ENCODE assay signal across 15 cellular contexts in the genomic region with DNA sequence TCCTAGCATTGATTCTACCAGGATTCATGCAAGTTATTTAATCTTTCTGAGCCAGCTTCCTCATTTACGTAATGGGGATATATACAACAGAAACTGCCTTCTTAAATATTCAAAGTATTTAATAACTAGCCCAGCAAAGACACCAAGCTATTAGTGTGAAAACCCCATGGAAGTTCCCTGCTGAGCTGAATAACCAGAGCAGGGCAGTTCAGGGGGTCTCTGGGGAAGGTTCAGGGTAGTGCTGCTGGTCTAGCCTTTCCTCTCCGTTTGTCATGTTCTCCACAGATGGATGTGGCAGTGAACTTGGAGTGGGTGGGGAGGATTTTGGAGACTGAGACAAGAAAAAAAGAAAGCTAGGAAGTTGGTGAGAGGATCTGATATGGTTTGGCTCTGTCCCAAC.
DNase-seq lines count a peak whose midpoint lies in the region; ATAC-seq and TF ChIP-seq lines count a peak whose summit lies in the region.
"Had no signal": no experiment of that assay in that cellular context is flagged by ENCODE, and none has a peak within 500 bp of the region (broad histone marks: within the 10 kb centered on the region; RNA-seq: fewer than 3 reads in every experiment).

No MANE protein-coding gene starts in this region.

- no peak for DNase-seq in activated effector memory CD4-positive, alpha-beta T cell treated with Interleukin-2 at 50 U/mL for 16 hours
- no peak for DNase-seq in activated naive CD4-positive, alpha-beta T cell (lab: John Stamatoyannopoulos, UW)
- DNase-seq: 8988T; Calu3; CD8-positive, alpha-beta T cell; DMS79 treated with DMSO at 0.1 percent for 48 hours; GF-D8; H9; KG1 had no signal

- no peaks in the 10 kb centered on the region for H3K9me3 ChIP-seq in OCI-LY3 (ENCODE audit: insufficient read depth, low read length)

- ATAC-seq in GM18868 (IDR thresholded peaks at IDR 0.05; ENCODE audit: unreplicated experiment) (peak; percentile 45), HG02642 (IDR thresholded peaks at IDR 0.05; ENCODE audit: poor library complexity, unreplicated experiment) (peak; percentile 52), HG02588 (IDR thresholded peaks at IDR 0.05; ENCODE audit: unreplicated experiment) (no peak), GM19452 (IDR thresholded peaks at IDR 0.05; ENCODE audit: unreplicated experiment) (no peak)
- ATAC-seq: CD8-positive, alpha-beta T cell had no signal

- no peak overlapping the region for H3K4me3 ChIP-seq in OCI-LY3 (ENCODE audit: low read length)
- H3K4me3 ChIP-seq: BLaER1 treated with 17β-estradiol and CSF1 and Interleukin-3, amounts not matched to agents 10 nM and 100 nM had no signal

- H3K9ac ChIP-seq in OCI-LY3 (ENCODE audit: low read length): no peak overlapping the region
- H3K9ac ChIP-seq: BLaER1 treated with 17β-estradiol and CSF1 and Interleukin-3, amounts not matched to agents 10 nM and 100 nM had no signal

- H3K27ac ChIP-seq in OCI-LY3 (ENCODE audit: low read length): no peak overlapping the region
- H3K27ac ChIP-seq: BLaER1 treated with 17β-estradiol and CSF1 and Interleukin-3, amounts not matched to agents 10 nM and 100 nM had no signal

- TF ChIP-seq CTCF in OCI-LY3 (IDR thresholded peaks at IDR 0.05; ENCODE audit: low read depth, low read length): no peak

- H3K4me2 ChIP-seq in OCI-LY3 (ENCODE audit: low read length): peak overlapping the region; percentile 27; the same call in 1 of the 2 replicates
- H3K4me2 ChIP-seq: BLaER1 treated with 17β-estradiol and CSF1 and Interleukin-3, amounts not matched to agents 10 nM and 100 nM had no signal

- H3K4me1 ChIP-seq in OCI-LY3 (ENCODE audit: low read length): peaks cover 13% of the 10 kb centered on the region
- H3K4me1 ChIP-seq: BLaER1 treated with 17β-estradiol and CSF1 and Interleukin-3, amounts not matched to agents 10 nM and 100 nM had no signal

- no peaks in the 10 kb centered on the region for H3K36me3 ChIP-seq in OCI-LY3 (replicated peaks; ENCODE audit: low read depth, low read length)
- H3K36me3 ChIP-seq: BLaER1 treated with 17β-estradiol and CSF1 and Interleukin-3, amounts not matched to agents 10 nM and 100 nM had no signal

- no peaks in the 10 kb centered on the region for H3K27me3 ChIP-seq in OCI-LY3 (ENCODE audit: low read depth, low read length)
- H3K27me3 ChIP-seq: BLaER1 treated with 17β-estradiol and CSF1 and Interleukin-3, amounts not matched to agents 10 nM and 100 nM had no signal

- H2AFZ ChIP-seq in OCI-LY3 (ENCODE audit: low read depth, low read length): peak overlapping the region; percentile 57; the same call in 1 of the 2 replicates

- no peaks in the 10 kb centered on the region for H3K79me2 ChIP-seq in OCI-LY3 (ENCODE audit: low read length)

- H4K20me1 ChIP-seq in OCI-LY3 (ENCODE audit: insufficient read depth, low read length): no peaks in the 10 kb centered on the region
- H4K20me1 ChIP-seq: BLaER1 treated with 17β-estradiol and CSF1 and Interleukin-3, amounts not matched to agents 10 nM and 100 nM had no signal

Comparison
In these comparisons a context has a peak if more than half of its experiments do, and no peak if none do; other contexts are left out.
1. ATAC-seq: peak in GM18868 (single experiment) and HG02642 (single experiment); none in HG02588 (single experiment) and GM19452 (single experiment).